ENCODE assay signal across 20 cellular contexts in the genomic region with DNA sequence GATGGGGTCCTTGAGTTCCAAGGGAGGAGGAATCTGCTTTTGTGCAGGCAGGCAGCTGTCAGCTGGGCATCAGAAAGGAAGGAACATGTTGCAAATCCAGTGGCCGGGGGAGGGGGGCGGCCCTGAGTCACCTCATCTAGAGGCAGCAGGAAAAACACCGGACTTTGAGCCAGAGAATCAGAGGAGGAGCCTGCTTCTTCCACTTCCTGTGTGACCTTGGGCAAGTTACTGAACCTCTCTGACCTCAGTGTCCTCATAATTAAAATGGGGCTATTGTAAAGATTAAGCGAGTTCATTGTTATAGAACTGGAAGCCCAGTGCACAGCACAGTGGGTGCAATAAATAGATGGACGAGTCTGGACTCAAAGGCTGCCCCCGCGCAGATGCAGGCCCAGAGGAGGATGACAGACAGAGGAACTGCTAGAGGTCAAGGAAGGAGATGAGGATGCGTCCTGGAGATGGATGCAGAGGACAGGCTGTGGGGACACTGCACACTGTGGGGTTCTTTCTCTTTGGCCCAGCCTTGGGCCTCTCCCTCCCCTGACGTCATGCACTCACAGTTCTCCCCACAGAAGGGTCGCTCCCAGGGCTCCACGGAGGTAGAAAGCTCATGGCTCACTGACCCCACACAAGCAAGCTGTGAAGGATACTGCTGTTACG.
A peak's percentile ranks its signal among the peaks of the same experiment; 100 is the strongest.
DNase-seq lines count a peak whose midpoint lies in the region; ATAC-seq and TF ChIP-seq lines count a peak whose summit lies in the region.
"Had no signal": no experiment of that assay in that cellular context is flagged by ENCODE, and none has a peak within 500 bp of the region (broad histone marks: within the 10 kb centered on the region; RNA-seq: fewer than 3 reads in every experiment).

No MANE protein-coding gene starts in this region.

- no peak for TF ChIP-seq POLR2A in adrenal gland (IDR thresholded peaks at IDR 0.05)

- H3K36me3 ChIP-seq in adrenal gland (replicated peaks in 1 of 2), result no peaks in the 10 kb centered on the region
- H3K36me3 ChIP-seq: heart left ventricle, stomach, vagina had no signal

- intact Hi-C loops in adrenal gland (cut with DNase I), result no loop called here

- H3K4me3 ChIP-seq in adrenal gland, result no peak overlapping the region
- H3K4me3 ChIP-seq: coronary artery, heart left ventricle, stomach, vagina had no signal

- TF ChIP-seq CTCF in adrenal gland (IDR thresholded peaks at IDR 0.05), result no peak

- no peaks in the 10 kb centered on the region for H3K4me1 ChIP-seq in adrenal gland (replicated peaks in 1 of 2)
- H3K4me1 ChIP-seq: stomach, vagina had no signal

- WGBS in adrenal gland, 4 donors, result 64 to 68% (median 66%) methylated on average over 9 to 12 of the region's 12 CpGs

- no peak overlapping the region for H3K27ac ChIP-seq in adrenal gland
- H3K27ac ChIP-seq: coronary artery, heart left ventricle, KMS-11, stomach, vagina had no signal

- DNase-seq in ACHN (peak; percentile 27), HK-2 (ENCODE audit: unreplicated experiment) (peak; percentile 4), adrenal gland (peak in 4 of 7 donors; percentile 38 to 65 (median 53)), kidney tubule cell (ENCODE audit: low spot score) (peak; percentile 77), NCI-H2081 treated with DMSO at 0.1 percent for 48 hours (lab: John Stamatoyannopoulos, UW) (no peak), NCI-H226 (no peak)
- DNase-seq in stimulated activated CD4-positive, alpha-beta T cell treated with anti-CD3 and anti-CD28 coated beads, Interleukin-4, amount 100 ng/mL, for 1 hour, result no peak
- DNase-seq: activated B cell treated with CpG ODN at 0.5 μM for 24 hours; activated CD8-positive, alpha-beta memory T cell treated with anti-CD3 and anti-CD28 coated beads, Interleukin-2, amount 10 ng/mL, durations not matched to agents 7 days and 5 days; activated gamma-delta T cell; aorta; heart left ventricle; left cardiac atrium; NCI-H446; stimulated activated CD4-positive, alpha-beta T cell treated with anti-CD3 and anti-CD28 coated beads, Interleukin-12 subunit alpha, Interleukin-12 subunit beta, amount 100 ng/mL, for 4 hours; stomach had no signal

- no peaks in the 10 kb centered on the region for H3K9me3 ChIP-seq in adrenal gland (replicated peaks in 1 of 3)
- H3K9me3 ChIP-seq: heart left ventricle, stomach, vagina had no signal

- in situ Hi-C loops in ACHN (cut with HindIII; ENCODE audit: low pct_ligation_motif_present, low pct_unique_long_range_greater_than_20kb, low sequenced_read_pairs), result no loop called here

- H3K27me3 ChIP-seq in adrenal gland, result no peaks in the 10 kb centered on the region
- H3K27me3 ChIP-seq: heart left ventricle, vagina had no signal

- no peak for ATAC-seq in SK-N-SH treated with all-trans-retinoic acid at 6 μM for 48 hours
- ATAC-seq: activated CD8-positive, alpha-beta memory T cell treated with anti-CD3 and anti-CD28 coated beads, Interleukin-2, amount 10 ng/mL, durations not matched to agents 7 days and 5 days; heart left ventricle; left cardiac atrium had no signal

TF ChIP-seq in SK-N-SH treated with all-trans-retinoic acid at 6 μM for 48 hours, 23 proteins besides CTCF, POLR2A, EP300 and RAD21:
- TF ChIP-seq TCF4 (CRISPR knock-in tag; IDR thresholded peaks at IDR 0.05; ENCODE audit: borderline replicate concordance) (no peak), OSR1 (CRISPR knock-in tag; IDR thresholded peaks at IDR 0.05) (no peak), SNAI2 (CRISPR knock-in tag; IDR thresholded peaks at IDR 0.05) (no peak), BACH2 (CRISPR knock-in tag; IDR thresholded peaks at IDR 0.05; ENCODE audit: borderline replicate concordance) (no peak), CREB5 (CRISPR knock-in tag; IDR thresholded peaks at IDR 0.05; ENCODE audit: low read depth) (no peak)
- TF ChIP-seq, protein P1, sequence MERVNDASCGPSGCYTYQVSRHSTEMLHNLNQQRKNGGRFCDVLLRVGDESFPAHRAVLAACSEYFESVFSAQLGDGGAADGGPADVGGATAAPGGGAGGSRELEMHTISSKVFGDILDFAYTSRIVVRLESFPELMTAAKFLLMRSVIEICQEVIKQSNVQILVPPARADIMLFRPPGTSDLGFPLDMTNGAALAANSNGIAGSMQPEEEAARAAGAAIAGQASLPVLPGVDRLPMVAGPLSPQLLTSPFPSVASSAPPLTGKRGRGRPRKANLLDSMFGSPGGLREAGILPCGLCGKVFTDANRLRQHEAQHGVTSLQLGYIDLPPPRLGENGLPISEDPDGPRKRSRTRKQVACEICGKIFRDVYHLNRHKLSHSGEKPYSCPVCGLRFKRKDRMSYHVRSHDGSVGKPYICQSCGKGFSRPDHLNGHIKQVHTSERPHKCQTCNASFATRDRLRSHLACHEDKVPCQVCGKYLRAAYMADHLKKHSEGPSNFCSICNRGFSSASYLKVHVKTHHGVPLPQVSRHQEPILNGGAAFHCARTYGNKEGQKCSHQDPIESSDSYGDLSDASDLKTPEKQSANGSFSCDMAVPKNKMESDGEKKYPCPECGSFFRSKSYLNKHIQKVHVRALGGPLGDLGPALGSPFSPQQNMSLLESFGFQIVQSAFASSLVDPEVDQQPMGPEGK (CRISPR knock-in tag; IDR thresholded peaks at IDR 0.05; ENCODE audit: borderline replicate concordance), result no peak
- TF ChIP-seq, protein P2, sequence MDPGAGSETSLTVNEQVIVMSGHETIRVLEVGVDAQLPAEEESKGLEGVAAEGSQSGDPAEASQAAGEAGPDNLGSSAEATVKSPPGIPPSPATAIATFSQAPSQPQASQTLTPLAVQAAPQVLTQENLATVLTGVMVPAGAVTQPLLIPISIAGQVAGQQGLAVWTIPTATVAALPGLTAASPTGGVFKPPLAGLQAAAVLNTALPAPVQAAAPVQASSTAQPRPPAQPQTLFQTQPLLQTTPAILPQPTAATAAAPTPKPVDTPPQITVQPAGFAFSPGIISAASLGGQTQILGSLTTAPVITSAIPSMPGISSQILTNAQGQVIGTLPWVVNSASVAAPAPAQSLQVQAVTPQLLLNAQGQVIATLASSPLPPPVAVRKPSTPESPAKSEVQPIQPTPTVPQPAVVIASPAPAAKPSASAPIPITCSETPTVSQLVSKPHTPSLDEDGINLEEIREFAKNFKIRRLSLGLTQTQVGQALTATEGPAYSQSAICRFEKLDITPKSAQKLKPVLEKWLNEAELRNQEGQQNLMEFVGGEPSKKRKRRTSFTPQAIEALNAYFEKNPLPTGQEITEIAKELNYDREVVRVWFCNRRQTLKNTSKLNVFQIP (CRISPR knock-in tag; IDR thresholded peaks at IDR 0.05; ENCODE audit: borderline replicate concordance, low read depth), result no peak
TF ChIP-seq in SK-N-SH treated with all-trans-retinoic acid at 6 μM for 48 hours: peak in this region for 0.

Comparison
In these comparisons a context has a peak if more than half of its experiments do, and no peak if none do; other contexts are left out.
1. DNase-seq: peak in ACHN (single experiment), HK-2 (single experiment), adrenal gland (4 of 7) and kidney tubule cell (single experiment); none in stimulated activated CD4-positive, alpha-beta T cell treated with anti-CD3 and anti-CD28 coated beads, Interleukin-4, amount 100 ng/mL, for 1 hour (single experiment), NCI-H2081 treated with DMSO at 0.1 percent for 48 hours (single experiment) and NCI-H226 (single experiment).